ENCODE assay signal across 8 cellular contexts in the genomic region with DNA sequence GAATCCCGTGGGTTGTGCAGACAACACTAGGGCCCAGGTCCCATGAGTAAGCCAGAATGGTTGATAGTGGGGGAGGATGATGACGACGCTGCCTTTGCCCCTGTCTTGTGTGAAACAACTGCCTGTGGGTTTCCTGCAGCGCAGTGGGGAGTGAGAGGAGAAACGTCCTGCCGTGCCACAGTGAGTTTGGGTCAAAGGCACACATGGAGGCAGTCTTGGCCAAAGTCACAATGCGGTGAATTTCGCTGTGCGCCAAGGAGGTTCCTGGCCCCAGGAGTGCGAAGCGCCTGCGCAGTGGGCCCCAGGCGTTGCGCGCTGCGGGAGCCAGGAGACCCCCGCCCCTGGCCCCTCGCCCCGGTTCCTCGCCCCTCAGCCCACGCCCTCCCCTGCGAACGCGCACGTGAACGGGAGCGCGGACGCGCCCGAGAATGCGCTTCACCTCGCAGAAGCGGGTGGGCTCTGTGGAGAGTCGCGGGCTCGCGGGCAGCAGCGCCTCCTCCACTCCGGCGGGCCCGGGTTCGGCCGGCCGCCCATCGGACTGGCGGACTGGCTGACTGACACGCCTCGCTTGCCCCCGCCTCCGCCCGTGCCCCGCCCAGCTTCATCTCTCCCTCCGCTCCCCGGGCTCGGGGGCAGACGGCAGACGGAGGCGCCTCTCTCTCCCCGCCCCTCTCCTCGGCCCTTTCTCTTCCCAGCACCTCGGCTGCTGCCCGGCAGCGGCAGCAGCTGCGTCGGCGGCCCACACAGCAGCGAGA. TPM values are rescaled to one million over a fixed set of nuclear protein-coding genes. Genes with fewer than 3 reads are reported as not detected.
A peak's percentile ranks its signal among the peaks of the same experiment; 100 is the strongest.
DNase-seq lines count a peak whose midpoint lies in the region; ATAC-seq and TF ChIP-seq lines count a peak whose summit lies in the region.

A gene (plus strand): TSS at position 635 of the 755 bp plus-strand sequence. CDS start 144 bp downstream, outside the sequence.

- no peaks in the 10 kb centered on the region for H3K9me3 ChIP-seq in MG63

- no peaks in the 10 kb centered on the region for H3K9me3 Mint-ChIP-seq in activated T-cell treated with anti-CD3 and anti-CD28 coated beads, Interleukin-2, amount 50 U/mL, for 24 hours

- ATAC-seq in GM21723 (IDR thresholded peaks at IDR 0.05; ENCODE audit: unreplicated experiment): no peak

- H3K4me3 ChIP-seq in MG63 (peak within 1 kb of the TSS; percentile 24), foreskin fibroblast (ENCODE audit: low read depth in 1 of 2, low read length in 2 of 2) (peak within 1 kb of the TSS; percentile 41 to 49)

- peak; percentile 25 for DNase-seq in Ammon's horn (ENCODE audit: low spot score)
- peak; percentile 42 for DNase-seq in MG63
- DNase-seq in activated T-cell treated with anti-CD3 and anti-CD28 coated beads, Interleukin-2, amount 50 U/mL, for 24 hours: peak; percentile 65
- DNase-seq in foreskin fibroblast: peak; percentile 28 to 59
- peak in 37 of 56 donors; percentile 1 to 53 (median 18) for DNase-seq in nucleus accumbens (lab: John Stamatoyannopoulos, UW)
- DNase-seq in ureter (ENCODE audit: low spot score): peak; percentile 50
- DNase-seq in A172 (ENCODE audit: low spot score): no peak

- peaks cover 3% of the 10 kb centered on the region; the same call in 1 of the 2 replicates for H3K27me3 ChIP-seq in MG63

- peaks cover 58% of the 10 kb centered on the region for H3K27me3 Mint-ChIP-seq in activated T-cell treated with anti-CD3 and anti-CD28 coated beads, Interleukin-2, amount 50 U/mL, for 24 hours

- H3K36me3 Mint-ChIP-seq in activated T-cell treated with anti-CD3 and anti-CD28 coated beads, Interleukin-2, amount 50 U/mL, for 24 hours (ENCODE audit: low read depth): peaks cover 1% of the 10 kb centered on the region

- peak within 1 kb of the TSS; percentile 67 for H3K27ac Mint-ChIP-seq in activated T-cell treated with anti-CD3 and anti-CD28 coated beads, Interleukin-2, amount 50 U/mL, for 24 hours

- no peak for TF ChIP-seq CTCF in foreskin fibroblast (IDR thresholded peaks at IDR 0.05; ENCODE audit: low read depth, low read length)

- no peaks in the 10 kb centered on the region for H3K36me3 ChIP-seq in MG63

- peak within 1 kb of the TSS; percentile 84 for H3K4me3 Mint-ChIP-seq in activated T-cell treated with anti-CD3 and anti-CD28 coated beads, Interleukin-2, amount 50 U/mL, for 24 hours

- peaks cover 12% of the 10 kb centered on the region for H3K4me1 Mint-ChIP-seq in activated T-cell treated with anti-CD3 and anti-CD28 coated beads, Interleukin-2, amount 50 U/mL, for 24 hours (ENCODE audit: low read depth)

RNA-seq across cellular contexts. Expression of the gene that starts here (rescaled TPM):
- 0.59 TPM in 1 of 2 replicates, not detected in the other for total RNA-seq in MG63 (2014; rRNA removed; shearing (Covaris generic); ENCODE audit: low replicate concordance)
- 4.6 TPM for total RNA-seq in ureter
- not detected in 2 replicates for total RNA-seq in A172 (2014; rRNA removed; shearing (Covaris generic))

Comparison
In these comparisons a context has a peak if more than half of its experiments do, and no peak if none do; other contexts are left out.
1. Peak in DNase-seq and H3K4me3 ChIP-seq in MG63; RNA of the gene not detected or under 1 TPM.